Comparison of ENCODE assay signal across 1 cellular context in the genomic region with DNA sequence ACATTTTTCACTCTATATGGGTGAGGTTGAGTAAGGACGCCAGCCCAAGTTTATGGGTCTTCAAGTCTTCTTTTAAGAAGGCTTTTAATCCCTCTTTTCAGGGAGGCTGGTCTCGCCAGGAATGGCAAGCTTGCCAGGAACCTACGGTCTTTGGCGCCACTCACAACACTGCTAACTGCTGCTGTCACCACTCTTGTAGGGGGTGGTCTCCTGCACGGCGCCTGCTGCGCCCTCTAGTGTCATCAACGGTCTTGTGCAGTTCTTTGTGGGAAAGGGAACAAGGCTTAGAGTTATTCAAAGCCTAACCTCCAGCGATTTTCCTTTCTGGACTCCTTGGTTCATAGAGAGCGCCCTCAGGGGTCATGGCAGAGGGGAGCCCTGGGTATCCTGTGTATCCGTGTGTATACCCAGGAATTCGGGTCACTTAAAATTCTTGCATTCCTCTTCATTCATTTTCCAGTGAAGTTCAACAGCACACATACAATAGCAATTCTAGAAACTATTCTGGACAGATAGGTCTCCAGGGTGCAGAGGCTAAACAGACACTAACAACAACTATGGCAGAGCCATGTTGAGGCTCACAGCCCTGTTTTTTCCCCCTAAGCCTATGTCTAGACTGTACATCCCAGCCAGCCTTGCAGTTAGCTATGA.
TF ChIP-seq lines count a peak whose summit lies in the region.

No MANE protein-coding gene starts in this region.

TF ChIP-seq in HepG2, 621 proteins besides CTCF, POLR2A, EP300 and RAD21 (continued from another document):
- TF ChIP-seq, protein P1, sequence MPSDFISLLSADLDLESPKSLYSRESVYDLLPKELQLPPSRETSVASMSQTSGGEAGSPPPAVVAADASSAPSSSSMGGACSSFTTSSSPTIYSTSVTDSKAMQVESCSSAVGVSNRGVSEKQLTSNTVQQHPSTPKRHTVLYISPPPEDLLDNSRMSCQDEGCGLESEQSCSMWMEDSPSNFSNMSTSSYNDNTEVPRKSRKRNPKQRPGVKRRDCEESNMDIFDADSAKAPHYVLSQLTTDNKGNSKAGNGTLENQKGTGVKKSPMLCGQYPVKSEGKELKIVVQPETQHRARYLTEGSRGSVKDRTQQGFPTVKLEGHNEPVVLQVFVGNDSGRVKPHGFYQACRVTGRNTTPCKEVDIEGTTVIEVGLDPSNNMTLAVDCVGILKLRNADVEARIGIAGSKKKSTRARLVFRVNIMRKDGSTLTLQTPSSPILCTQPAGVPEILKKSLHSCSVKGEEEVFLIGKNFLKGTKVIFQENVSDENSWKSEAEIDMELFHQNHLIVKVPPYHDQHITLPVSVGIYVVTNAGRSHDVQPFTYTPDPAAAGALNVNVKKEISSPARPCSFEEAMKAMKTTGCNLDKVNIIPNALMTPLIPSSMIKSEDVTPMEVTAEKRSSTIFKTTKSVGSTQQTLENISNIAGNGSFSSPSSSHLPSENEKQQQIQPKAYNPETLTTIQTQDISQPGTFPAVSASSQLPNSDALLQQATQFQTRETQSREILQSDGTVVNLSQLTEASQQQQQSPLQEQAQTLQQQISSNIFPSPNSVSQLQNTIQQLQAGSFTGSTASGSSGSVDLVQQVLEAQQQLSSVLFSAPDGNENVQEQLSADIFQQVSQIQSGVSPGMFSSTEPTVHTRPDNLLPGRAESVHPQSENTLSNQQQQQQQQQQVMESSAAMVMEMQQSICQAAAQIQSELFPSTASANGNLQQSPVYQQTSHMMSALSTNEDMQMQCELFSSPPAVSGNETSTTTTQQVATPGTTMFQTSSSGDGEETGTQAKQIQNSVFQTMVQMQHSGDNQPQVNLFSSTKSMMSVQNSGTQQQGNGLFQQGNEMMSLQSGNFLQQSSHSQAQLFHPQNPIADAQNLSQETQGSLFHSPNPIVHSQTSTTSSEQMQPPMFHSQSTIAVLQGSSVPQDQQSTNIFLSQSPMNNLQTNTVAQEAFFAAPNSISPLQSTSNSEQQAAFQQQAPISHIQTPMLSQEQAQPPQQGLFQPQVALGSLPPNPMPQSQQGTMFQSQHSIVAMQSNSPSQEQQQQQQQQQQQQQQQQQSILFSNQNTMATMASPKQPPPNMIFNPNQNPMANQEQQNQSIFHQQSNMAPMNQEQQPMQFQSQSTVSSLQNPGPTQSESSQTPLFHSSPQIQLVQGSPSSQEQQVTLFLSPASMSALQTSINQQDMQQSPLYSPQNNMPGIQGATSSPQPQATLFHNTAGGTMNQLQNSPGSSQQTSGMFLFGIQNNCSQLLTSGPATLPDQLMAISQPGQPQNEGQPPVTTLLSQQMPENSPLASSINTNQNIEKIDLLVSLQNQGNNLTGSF (CRISPR knock-in tag; IDR thresholded peaks at IDR 0.05) = no peak
- no peak for TF ChIP-seq ZNF563 (CRISPR knock-in tag; IDR thresholded peaks at IDR 0.05)
- no peak for TF ChIP-seq NR2F6 (IDR thresholded peaks at IDR 0.05)
- no peak for TF ChIP-seq NR2F6 (CRISPR knock-in tag; IDR thresholded peaks at IDR 0.05)
- no peak for TF ChIP-seq SP4 (CRISPR knock-in tag; IDR thresholded peaks at IDR 0.05)
- TF ChIP-seq STAG1 (CRISPR knock-in tag; IDR thresholded peaks at IDR 0.05) = peak; percentile 54
- TF ChIP-seq, protein P2, sequence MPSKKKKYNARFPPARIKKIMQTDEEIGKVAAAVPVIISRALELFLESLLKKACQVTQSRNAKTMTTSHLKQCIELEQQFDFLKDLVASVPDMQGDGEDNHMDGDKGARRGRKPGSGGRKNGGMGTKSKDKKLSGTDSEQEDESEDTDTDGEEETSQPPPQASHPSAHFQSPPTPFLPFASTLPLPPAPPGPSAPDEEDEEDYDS (CRISPR knock-in tag; IDR thresholded peaks at IDR 0.05) = no peak
- TF ChIP-seq ZNF780A (CRISPR knock-in tag; IDR thresholded peaks at IDR 0.05) = no peak
- TF ChIP-seq, protein P3, sequence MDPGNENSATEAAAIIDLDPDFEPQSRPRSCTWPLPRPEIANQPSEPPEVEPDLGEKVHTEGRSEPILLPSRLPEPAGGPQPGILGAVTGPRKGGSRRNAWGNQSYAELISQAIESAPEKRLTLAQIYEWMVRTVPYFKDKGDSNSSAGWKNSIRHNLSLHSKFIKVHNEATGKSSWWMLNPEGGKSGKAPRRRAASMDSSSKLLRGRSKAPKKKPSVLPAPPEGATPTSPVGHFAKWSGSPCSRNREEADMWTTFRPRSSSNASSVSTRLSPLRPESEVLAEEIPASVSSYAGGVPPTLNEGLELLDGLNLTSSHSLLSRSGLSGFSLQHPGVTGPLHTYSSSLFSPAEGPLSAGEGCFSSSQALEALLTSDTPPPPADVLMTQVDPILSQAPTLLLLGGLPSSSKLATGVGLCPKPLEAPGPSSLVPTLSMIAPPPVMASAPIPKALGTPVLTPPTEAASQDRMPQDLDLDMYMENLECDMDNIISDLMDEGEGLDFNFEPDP (CRISPR knock-in tag; conservative IDR thresholded peaks at IDR 0.05) = no peak
- no peak for TF ChIP-seq ZNF7 (CRISPR knock-in tag; IDR thresholded peaks at IDR 0.05)
- TF ChIP-seq FOXJ3 (CRISPR knock-in tag; IDR thresholded peaks at IDR 0.05; ENCODE audit: borderline replicate concordance) = no peak
- no peak for TF ChIP-seq RARG (CRISPR knock-in tag; IDR thresholded peaks at IDR 0.05; ENCODE audit: low read depth)
- no peak for TF ChIP-seq ONECUT2 (CRISPR knock-in tag; IDR thresholded peaks at IDR 0.05)
- TF ChIP-seq, protein P4, sequence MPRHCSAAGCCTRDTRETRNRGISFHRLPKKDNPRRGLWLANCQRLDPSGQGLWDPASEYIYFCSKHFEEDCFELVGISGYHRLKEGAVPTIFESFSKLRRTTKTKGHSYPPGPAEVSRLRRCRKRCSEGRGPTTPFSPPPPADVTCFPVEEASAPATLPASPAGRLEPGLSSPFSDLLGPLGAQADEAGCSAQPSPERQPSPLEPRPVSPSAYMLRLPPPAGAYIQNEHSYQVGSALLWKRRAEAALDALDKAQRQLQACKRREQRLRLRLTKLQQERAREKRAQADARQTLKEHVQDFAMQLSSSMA (CRISPR knock-in tag; IDR thresholded peaks at IDR 0.05) = no peak
- TF ChIP-seq, protein P5, sequence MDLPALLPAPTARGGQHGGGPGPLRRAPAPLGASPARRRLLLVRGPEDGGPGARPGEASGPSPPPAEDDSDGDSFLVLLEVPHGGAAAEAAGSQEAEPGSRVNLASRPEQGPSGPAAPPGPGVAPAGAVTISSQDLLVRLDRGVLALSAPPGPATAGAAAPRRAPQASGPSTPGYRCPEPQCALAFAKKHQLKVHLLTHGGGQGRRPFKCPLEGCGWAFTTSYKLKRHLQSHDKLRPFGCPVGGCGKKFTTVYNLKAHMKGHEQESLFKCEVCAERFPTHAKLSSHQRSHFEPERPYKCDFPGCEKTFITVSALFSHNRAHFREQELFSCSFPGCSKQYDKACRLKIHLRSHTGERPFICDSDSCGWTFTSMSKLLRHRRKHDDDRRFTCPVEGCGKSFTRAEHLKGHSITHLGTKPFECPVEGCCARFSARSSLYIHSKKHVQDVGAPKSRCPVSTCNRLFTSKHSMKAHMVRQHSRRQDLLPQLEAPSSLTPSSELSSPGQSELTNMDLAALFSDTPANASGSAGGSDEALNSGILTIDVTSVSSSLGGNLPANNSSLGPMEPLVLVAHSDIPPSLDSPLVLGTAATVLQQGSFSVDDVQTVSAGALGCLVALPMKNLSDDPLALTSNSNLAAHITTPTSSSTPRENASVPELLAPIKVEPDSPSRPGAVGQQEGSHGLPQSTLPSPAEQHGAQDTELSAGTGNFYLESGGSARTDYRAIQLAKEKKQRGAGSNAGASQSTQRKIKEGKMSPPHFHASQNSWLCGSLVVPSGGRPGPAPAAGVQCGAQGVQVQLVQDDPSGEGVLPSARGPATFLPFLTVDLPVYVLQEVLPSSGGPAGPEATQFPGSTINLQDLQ (CRISPR knock-in tag; IDR thresholded peaks at IDR 0.05) = no peak
- TF ChIP-seq CBFB (CRISPR knock-in tag; IDR thresholded peaks at IDR 0.05) = no peak
- TF ChIP-seq ZNF207 (IDR thresholded peaks at IDR 0.05; ENCODE audit: borderline replicate concordance) = no peak
- TF ChIP-seq BCL6 (CRISPR knock-in tag; IDR thresholded peaks at IDR 0.05) = no peak
- no peak for TF ChIP-seq ZNF598 (CRISPR knock-in tag; IDR thresholded peaks at IDR 0.05; ENCODE audit: borderline replicate concordance)
- no peak for TF ChIP-seq GPN1 (CRISPR knock-in tag; IDR thresholded peaks at IDR 0.05; ENCODE audit: borderline replicate concordance)
- TF ChIP-seq ZNF20 (CRISPR knock-in tag; IDR thresholded peaks at IDR 0.05) = no peak
- TF ChIP-seq CENPT (CRISPR knock-in tag; IDR thresholded peaks at IDR 0.05; ENCODE audit: low read depth) = no peak
- TF ChIP-seq, protein P6, sequence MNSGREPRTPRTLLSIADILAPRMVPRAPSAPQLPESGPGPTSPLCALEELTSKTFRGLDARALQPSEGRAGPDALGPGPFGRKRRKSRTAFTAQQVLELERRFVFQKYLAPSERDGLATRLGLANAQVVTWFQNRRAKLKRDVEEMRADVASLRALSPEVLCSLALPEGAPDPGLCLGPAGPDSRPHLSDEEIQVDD (CRISPR knock-in tag; IDR thresholded peaks at IDR 0.05; ENCODE audit: borderline replicate concordance) = no peak
- no peak for TF ChIP-seq MAFG (CRISPR knock-in tag; IDR thresholded peaks at IDR 0.05)
- TF ChIP-seq, protein P7, sequence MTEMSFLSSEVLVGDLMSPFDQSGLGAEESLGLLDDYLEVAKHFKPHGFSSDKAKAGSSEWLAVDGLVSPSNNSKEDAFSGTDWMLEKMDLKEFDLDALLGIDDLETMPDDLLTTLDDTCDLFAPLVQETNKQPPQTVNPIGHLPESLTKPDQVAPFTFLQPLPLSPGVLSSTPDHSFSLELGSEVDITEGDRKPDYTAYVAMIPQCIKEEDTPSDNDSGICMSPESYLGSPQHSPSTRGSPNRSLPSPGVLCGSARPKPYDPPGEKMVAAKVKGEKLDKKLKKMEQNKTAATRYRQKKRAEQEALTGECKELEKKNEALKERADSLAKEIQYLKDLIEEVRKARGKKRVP (CRISPR knock-in tag; IDR thresholded peaks at IDR 0.05) = no peak
- TF ChIP-seq, protein P8, sequence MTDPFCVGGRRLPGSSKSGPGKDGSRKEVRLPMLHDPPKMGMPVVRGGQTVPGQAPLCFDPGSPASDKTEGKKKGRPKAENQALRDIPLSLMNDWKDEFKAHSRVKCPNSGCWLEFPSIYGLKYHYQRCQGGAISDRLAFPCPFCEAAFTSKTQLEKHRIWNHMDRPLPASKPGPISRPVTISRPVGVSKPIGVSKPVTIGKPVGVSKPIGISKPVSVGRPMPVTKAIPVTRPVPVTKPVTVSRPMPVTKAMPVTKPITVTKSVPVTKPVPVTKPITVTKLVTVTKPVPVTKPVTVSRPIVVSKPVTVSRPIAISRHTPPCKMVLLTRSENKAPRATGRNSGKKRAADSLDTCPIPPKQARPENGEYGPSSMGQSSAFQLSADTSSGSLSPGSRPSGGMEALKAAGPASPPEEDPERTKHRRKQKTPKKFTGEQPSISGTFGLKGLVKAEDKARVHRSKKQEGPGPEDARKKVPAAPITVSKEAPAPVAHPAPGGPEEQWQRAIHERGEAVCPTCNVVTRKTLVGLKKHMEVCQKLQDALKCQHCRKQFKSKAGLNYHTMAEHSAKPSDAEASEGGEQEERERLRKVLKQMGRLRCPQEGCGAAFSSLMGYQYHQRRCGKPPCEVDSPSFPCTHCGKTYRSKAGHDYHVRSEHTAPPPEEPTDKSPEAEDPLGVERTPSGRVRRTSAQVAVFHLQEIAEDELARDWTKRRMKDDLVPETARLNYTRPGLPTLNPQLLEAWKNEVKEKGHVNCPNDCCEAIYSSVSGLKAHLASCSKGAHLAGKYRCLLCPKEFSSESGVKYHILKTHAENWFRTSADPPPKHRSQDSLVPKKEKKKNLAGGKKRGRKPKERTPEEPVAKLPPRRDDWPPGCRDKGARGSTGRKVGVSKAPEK (CRISPR knock-in tag; IDR thresholded peaks at IDR 0.05; ENCODE audit: borderline replicate concordance) = no peak
- peak; percentile 37; the same call in 1 of the 2 replicates for TF ChIP-seq KDM2A (CRISPR knock-in tag; IDR thresholded peaks at IDR 0.05; ENCODE audit: borderline replicate concordance, low read depth)
- TF ChIP-seq SMC3 (IDR thresholded peaks at IDR 0.05; ENCODE audit: low read length) = peak; percentile 46
- TF ChIP-seq, protein P9, sequence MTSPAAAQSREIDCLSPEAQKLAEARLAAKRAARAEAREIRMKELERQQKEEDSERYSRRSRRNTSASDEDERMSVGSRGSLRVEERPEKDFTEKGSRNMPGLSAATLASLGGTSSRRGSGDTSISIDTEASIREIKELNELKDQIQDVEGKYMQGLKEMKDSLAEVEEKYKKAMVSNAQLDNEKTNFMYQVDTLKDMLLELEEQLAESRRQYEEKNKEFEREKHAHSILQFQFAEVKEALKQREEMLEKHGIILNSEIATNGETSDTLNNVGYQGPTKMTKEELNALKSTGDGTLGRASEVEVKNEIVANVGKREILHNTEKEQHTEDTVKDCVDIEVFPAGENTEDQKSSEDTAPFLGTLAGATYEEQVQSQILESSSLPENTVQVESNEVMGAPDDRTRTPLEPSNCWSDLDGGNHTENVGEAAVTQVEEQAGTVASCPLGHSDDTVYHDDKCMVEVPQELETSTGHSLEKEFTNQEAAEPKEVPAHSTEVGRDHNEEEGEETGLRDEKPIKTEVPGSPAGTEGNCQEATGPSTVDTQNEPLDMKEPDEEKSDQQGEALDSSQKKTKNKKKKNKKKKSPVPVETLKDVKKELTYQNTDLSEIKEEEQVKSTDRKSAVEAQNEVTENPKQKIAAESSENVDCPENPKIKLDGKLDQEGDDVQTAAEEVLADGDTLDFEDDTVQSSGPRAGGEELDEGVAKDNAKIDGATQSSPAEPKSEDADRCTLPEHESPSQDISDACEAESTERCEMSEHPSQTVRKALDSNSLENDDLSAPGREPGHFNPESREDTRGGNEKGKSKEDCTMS (CRISPR knock-in tag; conservative IDR thresholded peaks at IDR 0.05) = no peak
- TF ChIP-seq XRCC5 (optimal IDR thresholded peaks at IDR 0.05; ENCODE audit: low read length) = peak; percentile 59
- no peak for TF ChIP-seq ZBTB20 (CRISPR knock-in tag; IDR thresholded peaks at IDR 0.05; ENCODE audit: borderline replicate concordance, low read depth)
TF ChIP-seq in HepG2: peak in this region for 4.
